Comparison of ENCODE assay signal across 8 cellular contexts in genomic region chr11:65615229-65615949, GRCh38. TPM values are rescaled to one million over a fixed set of nuclear protein-coding genes. Genes with fewer than 3 reads are reported as not detected.
DNase-seq lines count a peak whose midpoint lies in the region; ATAC-seq and TF ChIP-seq lines count a peak whose summit lies in the region.

TSS of gene PCNX3 (plus strand) at chr11:65615776. CDS start at chr11:65616312, 536 bp downstream.

- DNase-seq in AG10803 (ENCODE audit: low read depth), result peak; percentile 100
- peak; percentile 100 for DNase-seq in NCI-H510A (lab: John Stamatoyannopoulos, UW)
- DNase-seq in activated CD4-positive, alpha-beta T cell treated with anti-CD3 and anti-CD28 coated beads for 1 hour, result peak; percentile 100
- DNase-seq in cerebellum (ENCODE audit: low spot score), result peak; percentile 100
- DNase-seq in islet precursor cell, result peak; percentile 100
- peak; percentile 100 for DNase-seq in stimulated activated CD4-positive, alpha-beta T cell treated with anti-CD3 and anti-CD28 coated beads, Interleukin-12 subunit alpha, Interleukin-12 subunit beta, amount 100 ng/mL, for 48 hours (ENCODE audit: low read depth in 2 of 3, low spot score in 1 of 3)

- TF ChIP-seq CTCF in AG10803 (conservative IDR thresholded peaks at IDR 0.05; ENCODE audit: low read length), result no peak

- peak within 1 kb of the TSS; percentile 95 for H3K4me3 ChIP-seq in AG10803 (ENCODE audit: low read length)

- TF ChIP-seq POLR2A in GM19099 (IDR thresholded peaks at IDR 0.05; ENCODE audit: extremely low read depth, insufficient read length, low read depth), result peak; percentile 63

- ATAC-seq in HG03432 (IDR thresholded peaks at IDR 0.05; ENCODE audit: unreplicated experiment), result peak; percentile 75

RNA-seq across cellular contexts. Expression of gene PCNX3, which starts in this region (rescaled TPM):
- 13.8 TPM for total RNA-seq in cerebellum

Comparison
In these comparisons a context has a peak if more than half of its experiments do, and no peak if none do; other contexts are left out.
1. Peak in every context shown above with its lines: DNase-seq, ATAC-seq and H3K4me3 ChIP-seq.